ENCODE assay signal across 1 cellular context in the genomic region with DNA sequence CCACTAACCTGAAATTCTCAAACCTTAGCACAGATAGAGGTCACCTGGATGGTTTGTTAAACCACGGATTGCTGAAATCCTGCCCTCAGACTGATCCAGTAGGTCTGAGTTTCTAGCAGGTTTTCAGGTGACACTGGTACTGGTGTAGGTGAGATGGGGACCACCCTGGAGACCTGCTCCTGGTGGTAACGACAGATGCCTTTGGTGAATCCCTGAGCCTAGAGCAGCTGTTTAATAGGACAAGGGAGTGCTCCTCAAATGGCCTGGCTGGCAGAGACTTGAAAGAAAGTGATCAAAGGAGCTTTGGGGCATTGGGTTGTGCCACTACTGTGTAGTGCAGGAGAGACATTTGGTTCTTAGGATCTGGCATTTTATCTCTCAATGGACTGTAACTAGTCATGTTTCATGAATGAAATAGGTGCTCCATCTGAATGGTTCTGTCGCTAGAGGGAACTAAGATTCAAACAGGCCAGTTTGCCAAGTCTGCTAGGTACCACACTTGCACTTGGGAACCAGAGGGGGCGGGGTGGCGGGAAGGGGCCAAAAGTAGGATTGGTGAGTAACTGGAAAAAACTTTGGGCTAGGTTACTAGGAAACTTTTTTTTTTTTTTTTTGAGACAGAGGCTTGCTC.
TF ChIP-seq lines count a peak whose summit lies in the region.

No MANE protein-coding gene starts in this region.

TF ChIP-seq in WTC11, 78 proteins besides CTCF, POLR2A, EP300 and RAD21 (continued from another document):
- TF ChIP-seq HMGXB4 (CRISPR knock-in tag; IDR thresholded peaks at IDR 0.05) (no peak), RORB (CRISPR knock-in tag; IDR thresholded peaks at IDR 0.05) (no peak), CREB1 (CRISPR knock-in tag; IDR thresholded peaks at IDR 0.05) (no peak), SMAD4 (CRISPR knock-in tag; IDR thresholded peaks at IDR 0.05) (no peak), TP53 (CRISPR knock-in tag; IDR thresholded peaks at IDR 0.05) (no peak), TEAD1 (CRISPR knock-in tag; IDR thresholded peaks at IDR 0.05) (no peak), E2F5 (CRISPR knock-in tag; IDR thresholded peaks at IDR 0.05) (no peak), ELF4 (CRISPR knock-in tag; IDR thresholded peaks at IDR 0.05; ENCODE audit: low read depth) (no peak), ZNF317 (CRISPR knock-in tag; IDR thresholded peaks at IDR 0.05; ENCODE audit: borderline replicate concordance, low read depth) (no peak), ESRRA (CRISPR knock-in tag; IDR thresholded peaks at IDR 0.05; ENCODE audit: borderline replicate concordance) (no peak), GTF2I (CRISPR knock-in tag; conservative IDR thresholded peaks at IDR 0.05) (no peak), ZNF425 (CRISPR knock-in tag; conservative IDR thresholded peaks at IDR 0.05) (peak; percentile 82), ATF1 (CRISPR knock-in tag; IDR thresholded peaks at IDR 0.05) (no peak), OVOL2 (CRISPR knock-in tag; IDR thresholded peaks at IDR 0.05; ENCODE audit: borderline replicate concordance) (no peak), USF2 (CRISPR knock-in tag; IDR thresholded peaks at IDR 0.05) (no peak), JUN (CRISPR knock-in tag; IDR thresholded peaks at IDR 0.05) (no peak), PRRX2 (CRISPR knock-in tag; IDR thresholded peaks at IDR 0.05) (peak; percentile 67; the same call in 1 of the 2 replicates), FOXJ3 (CRISPR knock-in tag; IDR thresholded peaks at IDR 0.05; ENCODE audit: borderline replicate concordance) (no peak), ZNF423 (CRISPR knock-in tag; IDR thresholded peaks at IDR 0.05) (no peak), ZMAT4 (CRISPR knock-in tag; IDR thresholded peaks at IDR 0.05) (no peak), CBFB (CRISPR knock-in tag; IDR thresholded peaks at IDR 0.05; ENCODE audit: low read depth) (no peak), ZNF121 (CRISPR knock-in tag; IDR thresholded peaks at IDR 0.05) (no peak), AR (CRISPR knock-in tag; IDR thresholded peaks at IDR 0.05) (peak; percentile 71; the same call in 1 of the 2 replicates)
- TF ChIP-seq, protein P1, sequence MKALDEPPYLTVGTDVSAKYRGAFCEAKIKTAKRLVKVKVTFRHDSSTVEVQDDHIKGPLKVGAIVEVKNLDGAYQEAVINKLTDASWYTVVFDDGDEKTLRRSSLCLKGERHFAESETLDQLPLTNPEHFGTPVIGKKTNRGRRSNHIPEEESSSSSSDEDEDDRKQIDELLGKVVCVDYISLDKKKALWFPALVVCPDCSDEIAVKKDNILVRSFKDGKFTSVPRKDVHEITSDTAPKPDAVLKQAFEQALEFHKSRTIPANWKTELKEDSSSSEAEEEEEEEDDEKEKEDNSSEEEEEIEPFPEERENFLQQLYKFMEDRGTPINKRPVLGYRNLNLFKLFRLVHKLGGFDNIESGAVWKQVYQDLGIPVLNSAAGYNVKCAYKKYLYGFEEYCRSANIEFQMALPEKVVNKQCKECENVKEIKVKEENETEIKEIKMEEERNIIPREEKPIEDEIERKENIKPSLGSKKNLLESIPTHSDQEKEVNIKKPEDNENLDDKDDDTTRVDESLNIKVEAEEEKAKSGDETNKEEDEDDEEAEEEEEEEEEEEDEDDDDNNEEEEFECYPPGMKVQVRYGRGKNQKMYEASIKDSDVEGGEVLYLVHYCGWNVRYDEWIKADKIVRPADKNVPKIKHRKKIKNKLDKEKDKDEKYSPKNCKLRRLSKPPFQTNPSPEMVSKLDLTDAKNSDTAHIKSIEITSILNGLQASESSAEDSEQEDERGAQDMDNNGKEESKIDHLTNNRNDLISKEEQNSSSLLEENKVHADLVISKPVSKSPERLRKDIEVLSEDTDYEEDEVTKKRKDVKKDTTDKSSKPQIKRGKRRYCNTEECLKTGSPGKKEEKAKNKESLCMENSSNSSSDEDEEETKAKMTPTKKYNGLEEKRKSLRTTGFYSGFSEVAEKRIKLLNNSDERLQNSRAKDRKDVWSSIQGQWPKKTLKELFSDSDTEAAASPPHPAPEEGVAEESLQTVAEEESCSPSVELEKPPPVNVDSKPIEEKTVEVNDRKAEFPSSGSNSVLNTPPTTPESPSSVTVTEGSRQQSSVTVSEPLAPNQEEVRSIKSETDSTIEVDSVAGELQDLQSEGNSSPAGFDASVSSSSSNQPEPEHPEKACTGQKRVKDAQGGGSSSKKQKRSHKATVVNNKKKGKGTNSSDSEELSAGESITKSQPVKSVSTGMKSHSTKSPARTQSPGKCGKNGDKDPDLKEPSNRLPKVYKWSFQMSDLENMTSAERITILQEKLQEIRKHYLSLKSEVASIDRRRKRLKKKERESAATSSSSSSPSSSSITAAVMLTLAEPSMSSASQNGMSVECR (CRISPR knock-in tag; IDR thresholded peaks at IDR 0.05; ENCODE audit: borderline replicate concordance): no peak
- TF ChIP-seq, protein P2, sequence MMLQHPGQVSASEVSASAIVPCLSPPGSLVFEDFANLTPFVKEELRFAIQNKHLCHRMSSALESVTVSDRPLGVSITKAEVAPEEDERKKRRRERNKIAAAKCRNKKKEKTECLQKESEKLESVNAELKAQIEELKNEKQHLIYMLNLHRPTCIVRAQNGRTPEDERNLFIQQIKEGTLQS (CRISPR knock-in tag; conservative IDR thresholded peaks at IDR 0.05): no peak
- TF ChIP-seq, protein P3, sequence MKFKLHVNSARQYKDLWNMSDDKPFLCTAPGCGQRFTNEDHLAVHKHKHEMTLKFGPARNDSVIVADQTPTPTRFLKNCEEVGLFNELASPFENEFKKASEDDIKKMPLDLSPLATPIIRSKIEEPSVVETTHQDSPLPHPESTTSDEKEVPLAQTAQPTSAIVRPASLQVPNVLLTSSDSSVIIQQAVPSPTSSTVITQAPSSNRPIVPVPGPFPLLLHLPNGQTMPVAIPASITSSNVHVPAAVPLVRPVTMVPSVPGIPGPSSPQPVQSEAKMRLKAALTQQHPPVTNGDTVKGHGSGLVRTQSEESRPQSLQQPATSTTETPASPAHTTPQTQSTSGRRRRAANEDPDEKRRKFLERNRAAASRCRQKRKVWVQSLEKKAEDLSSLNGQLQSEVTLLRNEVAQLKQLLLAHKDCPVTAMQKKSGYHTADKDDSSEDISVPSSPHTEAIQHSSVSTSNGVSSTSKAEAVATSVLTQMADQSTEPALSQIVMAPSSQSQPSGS (CRISPR knock-in tag; IDR thresholded peaks at IDR 0.05; ENCODE audit: borderline replicate concordance, low read depth): no peak
- TF ChIP-seq, protein P4, sequence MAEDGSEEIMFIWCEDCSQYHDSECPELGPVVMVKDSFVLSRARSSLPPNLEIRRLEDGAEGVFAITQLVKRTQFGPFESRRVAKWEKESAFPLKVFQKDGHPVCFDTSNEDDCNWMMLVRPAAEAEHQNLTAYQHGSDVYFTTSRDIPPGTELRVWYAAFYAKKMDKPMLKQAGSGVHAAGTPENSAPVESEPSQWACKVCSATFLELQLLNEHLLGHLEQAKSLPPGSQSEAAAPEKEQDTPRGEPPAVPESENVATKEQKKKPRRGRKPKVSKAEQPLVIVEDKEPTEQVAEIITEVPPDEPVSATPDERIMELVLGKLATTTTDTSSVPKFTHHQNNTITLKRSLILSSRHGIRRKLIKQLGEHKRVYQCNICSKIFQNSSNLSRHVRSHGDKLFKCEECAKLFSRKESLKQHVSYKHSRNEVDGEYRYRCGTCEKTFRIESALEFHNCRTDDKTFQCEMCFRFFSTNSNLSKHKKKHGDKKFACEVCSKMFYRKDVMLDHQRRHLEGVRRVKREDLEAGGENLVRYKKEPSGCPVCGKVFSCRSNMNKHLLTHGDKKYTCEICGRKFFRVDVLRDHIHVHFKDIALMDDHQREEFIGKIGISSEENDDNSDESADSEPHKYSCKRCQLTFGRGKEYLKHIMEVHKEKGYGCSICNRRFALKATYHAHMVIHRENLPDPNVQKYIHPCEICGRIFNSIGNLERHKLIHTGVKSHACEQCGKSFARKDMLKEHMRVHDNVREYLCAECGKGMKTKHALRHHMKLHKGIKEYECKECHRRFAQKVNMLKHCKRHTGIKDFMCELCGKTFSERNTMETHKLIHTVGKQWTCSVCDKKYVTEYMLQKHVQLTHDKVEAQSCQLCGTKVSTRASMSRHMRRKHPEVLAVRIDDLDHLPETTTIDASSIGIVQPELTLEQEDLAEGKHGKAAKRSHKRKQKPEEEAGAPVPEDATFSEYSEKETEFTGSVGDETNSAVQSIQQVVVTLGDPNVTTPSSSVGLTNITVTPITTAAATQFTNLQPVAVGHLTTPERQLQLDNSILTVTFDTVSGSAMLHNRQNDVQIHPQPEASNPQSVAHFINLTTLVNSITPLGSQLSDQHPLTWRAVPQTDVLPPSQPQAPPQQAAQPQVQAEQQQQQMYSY (CRISPR knock-in tag; IDR thresholded peaks at IDR 0.05): no peak
TF ChIP-seq in WTC11: peak in this region for 7.
